ENCODE assay signal across 29 cellular contexts in the genomic region with DNA sequence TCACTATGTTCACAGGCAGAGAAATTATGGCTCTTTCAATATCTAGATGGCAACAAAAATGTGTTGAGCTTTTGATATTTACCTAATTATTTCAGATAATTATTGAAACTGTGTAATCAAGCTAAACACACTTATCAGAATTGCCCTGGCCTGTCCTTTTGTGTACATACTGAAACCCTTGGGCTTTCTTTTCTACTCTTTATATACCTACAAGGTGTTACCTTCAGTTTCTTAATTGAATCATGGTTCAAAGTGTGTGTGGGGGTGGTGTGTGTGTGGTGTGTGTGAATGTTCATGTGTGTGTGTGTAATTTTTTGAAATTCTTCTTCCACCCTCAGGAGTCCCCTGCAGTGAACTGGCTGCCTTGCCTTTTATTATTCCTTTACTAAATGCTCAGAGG.
"Had no signal": no experiment of that assay in that cellular context is flagged by ENCODE, and none has a peak within 500 bp of the region (broad histone marks: within the 10 kb centered on the region; RNA-seq: fewer than 3 reads in every experiment).

No MANE protein-coding gene starts in this region.

- DNase-seq: activated CD4-positive, alpha-beta T cell treated with anti-CD3 and anti-CD28 coated beads for 48 hours; activated CD4-positive, alpha-beta T cell treated with anti-CD3 and anti-CD28 coated beads, Interleukin-2, amount 50 U/mL, for 48 hours; activated CD8-positive, alpha-beta memory T cell treated with anti-CD3 and anti-CD28 coated beads for 24 hours; activated effector memory CD4-positive, alpha-beta T cell treated with anti-CD3 and anti-CD28 coated beads, Interleukin-2, amount 50 U/mL, for 16 hours; activated naive CD4-positive, alpha-beta T cell treated with anti-CD3 and anti-CD28 coated beads for 36 hours; activated naive CD8-positive, alpha-beta T cell treated with anti-CD3 and anti-CD28 coated beads for 36 hours; adrenal gland; aorta; body of pancreas; dermis blood vessel endothelial cell; effector CD4-positive, alpha-beta T cell; foreskin keratinocyte; heart left ventricle; hypothalamus; immature natural killer cell; kidney; left colon; mammary epithelial cell; naive thymus-derived CD4-positive, alpha-beta T cell; ovary; retina; stimulated activated CD4-positive, alpha-beta T cell treated with anti-CD3 and anti-CD28 coated beads, Interleukin-15, amount 100 ng/mL, for 24 hours; stimulated activated naive CD4-positive, alpha-beta T cell treated with Interleukin-2 at 50 U/mL for 16 hours; T-helper 9 cell had no signal

- ATAC-seq: body of pancreas; foreskin keratinocyte; heart left ventricle; left colon; naive thymus-derived CD4-positive, alpha-beta T cell; sciatic nerve had no signal

- H3K4me1 ChIP-seq: adrenal gland, body of pancreas, esophagus muscularis mucosa, heart left ventricle, prostate gland, tibial nerve had no signal

- H3K36me3 ChIP-seq: adrenal gland, esophagus muscularis mucosa, heart left ventricle, ovary, prostate gland, tibial nerve had no signal

- H3K27me3 ChIP-seq: adrenal gland, body of pancreas, esophagus muscularis mucosa, foreskin keratinocyte, heart left ventricle, ovary, tibial nerve had no signal

- H3K9me3 ChIP-seq: adrenal gland, ovary, prostate gland had no signal

- H3K4me3 ChIP-seq: adrenal gland, body of pancreas, esophagus muscularis mucosa, heart left ventricle, ovary, prostate gland, tibial nerve had no signal

- H3K27ac ChIP-seq: adrenal gland, body of pancreas, esophagus muscularis mucosa, foreskin keratinocyte, heart left ventricle, ovary, prostate gland, tibial nerve, VCaP had no signal
